Comparison of ENCODE assay signal across 12 cellular contexts in genomic region chr11:111069076-111069475, GRCh38.
DNase-seq lines count a peak whose midpoint lies in the region; ATAC-seq and TF ChIP-seq lines count a peak whose summit lies in the region.
"Had no signal": no experiment of that assay in that cellular context is flagged by ENCODE, and none has a peak within 500 bp of the region (broad histone marks: within the 10 kb centered on the region; RNA-seq: fewer than 3 reads in every experiment).

No MANE protein-coding gene starts in this region.

- no peaks in the 10 kb centered on the region for H3K9me3 ChIP-seq in iPS DF 6.9 (ENCODE audit: control insufficient read depth, insufficient read depth, low read length)
- H3K9me3 ChIP-seq in tibial artery: peaks cover 0 to 15% (median 0%) of the 10 kb centered on the region in 3 donors

- no CpG with 5 or more reads among the region's 1 CpG for WGBS in iPS DF 6.9 (ENCODE audit: insufficient coverage, insufficient read length)

- peak; percentile 66 for TF ChIP-seq CTCF in AG09319 (IDR thresholded peaks at IDR 0.05; ENCODE audit: low read depth, low read length)
- TF ChIP-seq CTCF in HFF-Myc (IDR thresholded peaks at IDR 0.05; ENCODE audit: low read depth, low read length, missing control alignments): peak; percentile 27
- TF ChIP-seq CTCF in astrocyte of the spinal cord (IDR thresholded peaks at IDR 0.05; ENCODE audit: low read depth, low read length): peak; percentile 47
- no peak for TF ChIP-seq CTCF in tibial artery (IDR thresholded peaks at IDR 0.05)

- H3K27me3 ChIP-seq in iPS DF 6.9 (ENCODE audit: control insufficient read depth, insufficient read depth, low read length) (no peaks in the 10 kb centered on the region), tibial artery (no peaks in the 10 kb centered on the region)

- intact Hi-C loops in tibial artery (cut with DNase I; ENCODE audit: low total_unique reads): no loop called here
- intact Hi-C loops in cardiac septum (cut with DNase I): no loop called here

- H3K36me3 ChIP-seq in iPS DF 6.9 (ENCODE audit: control insufficient read depth, insufficient read depth, low read length) (no peaks in the 10 kb centered on the region), tibial artery (no peaks in the 10 kb centered on the region)

- H3K4me3 ChIP-seq in HFF-Myc (replicated peaks; ENCODE audit: low read depth, low read length): no peak overlapping the region
- no peak overlapping the region for H3K4me3 ChIP-seq in astrocyte of the spinal cord (ENCODE audit: low read depth, low read length)
- no peak overlapping the region for H3K4me3 ChIP-seq in iPS DF 6.9 (ENCODE audit: low read length)
- no peak overlapping the region for H3K4me3 ChIP-seq in tibial artery

- in situ Hi-C loops in astrocyte of the spinal cord (cut with HindIII; ENCODE audit: low sequenced_read_pairs): no loop called here

- peak; percentile 73 for DNase-seq in AG09319 (ENCODE audit: extremely low read depth, low read depth)
- peak; percentile 10 for DNase-seq in HFF-Myc (ENCODE audit: extremely low read depth, low read depth)
- DNase-seq in astrocyte of the spinal cord (ENCODE audit: low read depth, low spot score): peak; percentile 86
- peak; percentile 25 for DNase-seq in iPS DF 6.9 (ENCODE audit: low read depth, low spot score)
- no peak for DNase-seq in tibial artery
- no peak for DNase-seq in cardiac septum (ENCODE audit: low spot score)
- DNase-seq: activated CD4-positive, alpha-beta T cell treated with anti-CD3 and anti-CD28 coated beads, Interleukin-2, amount 50 U/mL, for 48 hours; activated naive CD4-positive, alpha-beta T cell treated with Interleukin-2 at 50 U/mL for 16 hours; hippocampal formation; NCI-H1930 had no signal

- no peak overlapping the region for H3K27ac ChIP-seq in iPS DF 6.9 (ENCODE audit: low read length)
- H3K27ac ChIP-seq in tibial artery: no peak overlapping the region

- H3K4me1 ChIP-seq in iPS DF 6.9 (ENCODE audit: control insufficient read depth, insufficient read depth, low read length): no peaks in the 10 kb centered on the region
- peaks cover 0 to under 1% (median 0%) of the 10 kb centered on the region in 4 donors for H3K4me1 ChIP-seq in tibial artery

- ATAC-seq in GM18867 (IDR thresholded peaks at IDR 0.05; ENCODE audit: unreplicated experiment) (no peak), GM19397 (IDR thresholded peaks at IDR 0.05; ENCODE audit: unreplicated experiment) (no peak)

Comparison
In these comparisons a context has a peak if more than half of its experiments do, and no peak if none do; other contexts are left out.
1. DNase-seq: peak in AG09319 (single experiment), HFF-Myc (single experiment), astrocyte of the spinal cord (single experiment) and iPS DF 6.9 (single experiment); none in tibial artery (0 of 2) and cardiac septum (single experiment).
2. CTCF ChIP-seq: peak in AG09319 (single experiment), HFF-Myc (single experiment) and astrocyte of the spinal cord (single experiment); none in tibial artery (0 of 2).